15 cellular contexts compared by ENCODE assay signal in genomic region chr16:4026854-4027253, GRCh38.
DNase-seq lines count a peak whose midpoint lies in the region; ATAC-seq and TF ChIP-seq lines count a peak whose summit lies in the region.
"Had no signal": no experiment of that assay in that cellular context is flagged by ENCODE, and none has a peak within 500 bp of the region (broad histone marks: within the 10 kb centered on the region; RNA-seq: fewer than 3 reads in every experiment).

No MANE protein-coding gene starts in this region.

- DNase-seq in ELF-1 (ENCODE audit: low read depth, low spot score) (peak; percentile 30), WTC11 (ENCODE audit: low spot score) (no peak), neuronal stem cell (ENCODE audit: low spot score) (no peak), germinal center (ENCODE audit: low spot score) (no peak), NCI-H2227 treated with DMSO at 0.1 percent for 48 hours (lab: John Stamatoyannopoulos, UW) (no peak), NOMO-1 (lab: John Stamatoyannopoulos, UW; ENCODE audit: unreplicated experiment in 2 of 2) (no peak)
- DNase-seq: ACHN; CD4-positive, CD25-positive, alpha-beta regulatory T cell; DMS79 treated with DMSO at 0.1 percent for 48 hours; EL; GDM1; HCEC 1CT had no signal

- POLR2A ChIA-PET in WTC11 (lab: Charles Lee), result no interaction called here

- no peak overlapping the region for H2AFZ ChIP-seq in neuronal stem cell (ENCODE audit: low read length)

- no peaks in the 10 kb centered on the region for H3K79me1 ChIP-seq in neuronal stem cell (ENCODE audit: low read depth, low read length)

- no peak for TF ChIP-seq CTCF in WTC11 (IDR thresholded peaks at IDR 0.05)

- H3K4me3 ChIP-seq in HUES48 (ENCODE audit: low read depth, low read length), result no peak overlapping the region
- no peak overlapping the region for H3K4me3 ChIP-seq in neuronal stem cell (ENCODE audit: low read length in 2 of 2)
- H3K4me3 ChIP-seq: BLaER1 treated with 17β-estradiol and CSF1 and Interleukin-3, amounts not matched to agents 10 nM and 100 nM had no signal

- H4K91ac ChIP-seq in neuronal stem cell (ENCODE audit: low read depth, low read length, poor library complexity), result no peak overlapping the region

- H3K27ac Mint-ChIP-seq in WTC11, result no peak overlapping the region
- H3K27ac Mint-ChIP-seq: CD4-positive, CD25-positive, alpha-beta regulatory T cell had no signal

- H3K4ac ChIP-seq in neuronal stem cell (ENCODE audit: low read length), result no peak overlapping the region

- H3K9me3 Mint-ChIP-seq in WTC11, result peaks cover 10% of the 10 kb centered on the region

- no peaks in the 10 kb centered on the region; the same call in 1 of the 2 replicates for H3K9me3 ChIP-seq in HUES48 (ENCODE audit: control insufficient read depth, insufficient read depth, low read length)
- peaks cover 2 to 6% of the 10 kb centered on the region in 2 donors for H3K9me3 ChIP-seq in neuronal stem cell (replicated peaks in 1 of 2; ENCODE audit: control insufficient read depth in 2 of 2, insufficient read depth in 1 of 2, low read depth in 1 of 2, low read length in 2 of 2)

- H3K36me3 Mint-ChIP-seq in WTC11, result peaks cover 5% of the 10 kb centered on the region

- H3K27me3 ChIP-seq in HUES48 (ENCODE audit: control insufficient read depth, insufficient read depth, low read length) (no peaks in the 10 kb centered on the region), neuronal stem cell (ENCODE audit: control insufficient read depth in 3 of 3, insufficient read depth in 3 of 3, low read depth in 1 of 3, low read length in 3 of 3) (no peaks in the 10 kb centered on the region)
- H3K27me3 ChIP-seq: BLaER1 treated with 17β-estradiol and CSF1 and Interleukin-3, amounts not matched to agents 10 nM and 100 nM had no signal

- peak overlapping the region; percentile 68 for H4K8ac ChIP-seq in neuronal stem cell (ENCODE audit: low read depth, low read length)

- no peaks in the 10 kb centered on the region for H3K27me3 Mint-ChIP-seq in WTC11 (ENCODE audit: low read depth)
- H3K27me3 Mint-ChIP-seq: CD4-positive, CD25-positive, alpha-beta regulatory T cell had no signal

- no peak overlapping the region for H2BK5ac ChIP-seq in neuronal stem cell (ENCODE audit: low read length)

- H3K4me3 Mint-ChIP-seq in WTC11, result no peak overlapping the region
- H3K4me3 Mint-ChIP-seq: CD4-positive, CD25-positive, alpha-beta regulatory T cell had no signal

- H3K36me3 ChIP-seq in HUES48 (ENCODE audit: control insufficient read depth, insufficient read depth, low read length), result no peaks in the 10 kb centered on the region
- H3K36me3 ChIP-seq in neuronal stem cell (replicated peaks in 1 of 2; ENCODE audit: control insufficient read depth in 2 of 2, insufficient read depth in 2 of 2, low read length in 2 of 2), result no peaks in the 10 kb centered on the region

- H2BK15ac ChIP-seq in neuronal stem cell (ENCODE audit: low read length), result no peak overlapping the region

- peak; percentile 82 for ATAC-seq in WTC11

- no peak overlapping the region for H3K4me2 ChIP-seq in neuronal stem cell (ENCODE audit: insufficient read depth, low read length, poor library complexity, severe bottlenecking)
- H3K4me2 ChIP-seq: BLaER1 treated with 17β-estradiol and CSF1 and Interleukin-3, amounts not matched to agents 10 nM and 100 nM had no signal

- CTCF ChIA-PET in WTC11 (lab: Charles Lee), result interaction anchor here (0.6 kb wide), 2 partner anchors 13 to 15 kb away, joined by 3 read pairs; no protein-coding TSS in a partner anchor

- H3K9ac ChIP-seq in HUES48 (ENCODE audit: low read depth, low read length) (no peak overlapping the region), neuronal stem cell (ENCODE audit: low read depth, low read length, poor library complexity) (no peak overlapping the region)
- H3K9ac ChIP-seq: BLaER1 treated with 17β-estradiol and CSF1 and Interleukin-3, amounts not matched to agents 10 nM and 100 nM had no signal

- peaks cover 22% of the 10 kb centered on the region for H3K4me1 Mint-ChIP-seq in WTC11

- H3K23ac ChIP-seq in neuronal stem cell (ENCODE audit: low read depth, low read length, poor library complexity), result no peak overlapping the region

- no CpG with 5 or more reads among the region's 7 CpGs for WGBS in neuronal stem cell (ENCODE audit: extremely low coverage in 2 of 2, insufficient read length in 2 of 2, insufficient replicate concordance in 1 of 2), 2 donors

- peaks cover 10% of the 10 kb centered on the region for H3K4me1 ChIP-seq in HUES48 (ENCODE audit: control insufficient read depth, insufficient read depth, low read length)
- H3K4me1 ChIP-seq in neuronal stem cell (ENCODE audit: control insufficient read depth in 2 of 2, insufficient read depth in 1 of 2, low read depth in 1 of 2, low read length in 2 of 2), result no peaks in the 10 kb centered on the region

- H3K27ac ChIP-seq in HUES48 (ENCODE audit: low read depth, low read length) (peak overlapping the region; percentile 36), neuronal stem cell (replicated peaks; ENCODE audit: low read length) (no peak overlapping the region)
- H3K27ac ChIP-seq: BLaER1 treated with 17β-estradiol and CSF1 and Interleukin-3, amounts not matched to agents 10 nM and 100 nM; HL-60 had no signal

- H3K18ac ChIP-seq in neuronal stem cell (ENCODE audit: low read length), result no peak overlapping the region

- no peak overlapping the region for H2BK120ac ChIP-seq in neuronal stem cell (ENCODE audit: low read depth, low read length)

- H2AK5ac ChIP-seq in neuronal stem cell (ENCODE audit: low read depth, low read length), result no peak overlapping the region

- no peak overlapping the region for H2BK12ac ChIP-seq in neuronal stem cell (ENCODE audit: low read length)

- H3K14ac ChIP-seq in neuronal stem cell (ENCODE audit: low read length), result no peak overlapping the region

TF ChIP-seq in WTC11, 78 proteins besides CTCF, POLR2A, EP300 and RAD21:
- TF ChIP-seq JUN (CRISPR knock-in tag; IDR thresholded peaks at IDR 0.05), result no peak
- TF ChIP-seq NFYB (CRISPR knock-in tag; conservative IDR thresholded peaks at IDR 0.05; ENCODE audit: low read depth), result peak; percentile 53
